Comparison of ENCODE assay signal across 1 cellular context in the genomic region with DNA sequence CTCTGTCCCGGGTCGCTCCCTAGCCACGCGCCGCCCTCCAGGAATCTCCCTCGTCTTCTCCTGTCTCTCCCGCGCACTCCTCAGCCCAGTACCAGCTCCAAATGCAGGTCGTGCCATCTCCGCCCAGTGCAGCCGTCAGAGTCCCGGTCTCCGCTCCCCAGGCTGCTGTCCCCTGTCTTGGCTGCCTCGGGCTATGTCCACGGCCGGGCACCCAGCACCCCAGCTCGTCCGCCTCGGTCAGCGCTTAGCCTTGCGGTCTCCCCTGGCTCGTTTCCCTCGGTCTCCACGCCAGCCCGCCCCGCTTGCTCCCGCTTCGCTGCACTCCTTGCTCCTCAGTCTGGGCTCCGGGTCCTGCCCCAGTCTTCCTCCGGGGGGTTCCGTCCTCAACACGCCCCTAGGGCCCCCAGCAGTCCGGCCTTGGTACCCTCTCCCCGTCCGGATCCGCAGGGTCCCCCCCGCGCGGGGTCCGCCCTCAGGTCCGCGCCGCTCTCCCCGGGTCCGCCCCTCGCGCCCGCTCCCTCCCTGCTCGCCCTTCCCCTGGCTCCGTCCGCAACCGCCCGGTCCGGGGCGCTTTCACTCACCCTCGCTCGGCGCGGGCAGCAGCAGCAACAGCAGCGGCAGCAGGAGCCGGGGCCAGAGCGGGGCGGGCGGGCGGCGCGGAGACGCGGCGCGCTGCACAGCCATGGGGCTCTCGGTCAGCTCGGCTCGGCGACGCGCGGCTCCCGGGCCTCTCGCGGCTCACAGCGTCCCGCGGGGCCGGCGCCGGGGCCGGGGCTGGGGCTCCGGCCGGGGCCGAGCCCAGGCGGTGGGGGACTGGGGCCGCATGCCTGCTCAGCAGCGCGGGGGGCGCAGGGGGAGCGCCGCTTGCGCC.
A peak's percentile ranks its signal among the peaks of the same experiment; 100 is the strongest.
TF ChIP-seq lines count a peak whose summit lies in the region.

No MANE protein-coding gene starts in this region.

TF ChIP-seq in HEK293, 187 proteins besides CTCF, POLR2A, EP300 and RAD21 (continued from another document and continues in another):
- peak; percentile 62 for TF ChIP-seq SP3 (tag by site-specific recombination; IDR thresholded peaks at IDR 0.05)
- no peak for TF ChIP-seq ZNF433 (tag by site-specific recombination; IDR thresholded peaks at IDR 0.05; ENCODE audit: low read depth)
- no peak for TF ChIP-seq SCRT1 (tag by site-specific recombination; IDR thresholded peaks at IDR 0.05; ENCODE audit: borderline replicate concordance)
- TF ChIP-seq, protein P1, sequence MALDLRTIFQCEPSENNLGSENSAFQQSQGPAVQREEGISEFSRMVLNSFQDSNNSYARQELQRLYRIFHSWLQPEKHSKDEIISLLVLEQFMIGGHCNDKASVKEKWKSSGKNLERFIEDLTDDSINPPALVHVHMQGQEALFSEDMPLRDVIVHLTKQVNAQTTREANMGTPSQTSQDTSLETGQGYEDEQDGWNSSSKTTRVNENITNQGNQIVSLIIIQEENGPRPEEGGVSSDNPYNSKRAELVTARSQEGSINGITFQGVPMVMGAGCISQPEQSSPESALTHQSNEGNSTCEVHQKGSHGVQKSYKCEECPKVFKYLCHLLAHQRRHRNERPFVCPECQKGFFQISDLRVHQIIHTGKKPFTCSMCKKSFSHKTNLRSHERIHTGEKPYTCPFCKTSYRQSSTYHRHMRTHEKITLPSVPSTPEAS (tag by site-specific recombination; IDR thresholded peaks at IDR 0.05): no peak
- TF ChIP-seq ZFHX2 (tag by site-specific recombination; conservative IDR thresholded peaks at IDR 0.05): 0 out of 2 replicates have a peak, but pooled peaks have one; percentile 19
- TF ChIP-seq, protein P2, sequence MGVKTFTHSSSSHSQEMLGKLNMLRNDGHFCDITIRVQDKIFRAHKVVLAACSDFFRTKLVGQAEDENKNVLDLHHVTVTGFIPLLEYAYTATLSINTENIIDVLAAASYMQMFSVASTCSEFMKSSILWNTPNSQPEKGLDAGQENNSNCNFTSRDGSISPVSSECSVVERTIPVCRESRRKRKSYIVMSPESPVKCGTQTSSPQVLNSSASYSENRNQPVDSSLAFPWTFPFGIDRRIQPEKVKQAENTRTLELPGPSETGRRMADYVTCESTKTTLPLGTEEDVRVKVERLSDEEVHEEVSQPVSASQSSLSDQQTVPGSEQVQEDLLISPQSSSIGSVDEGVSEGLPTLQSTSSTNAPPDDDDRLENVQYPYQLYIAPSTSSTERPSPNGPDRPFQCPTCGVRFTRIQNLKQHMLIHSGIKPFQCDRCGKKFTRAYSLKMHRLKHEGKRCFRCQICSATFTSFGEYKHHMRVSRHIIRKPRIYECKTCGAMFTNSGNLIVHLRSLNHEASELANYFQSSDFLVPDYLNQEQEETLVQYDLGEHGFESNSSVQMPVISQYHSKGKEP (tag by site-specific recombination; IDR thresholded peaks at IDR 0.05): no peak
- TF ChIP-seq ZNF544 (tag by site-specific recombination; IDR thresholded peaks at IDR 0.05): no peak
- peak; percentile 74 for TF ChIP-seq GLIS1 (tag by site-specific recombination; IDR thresholded peaks at IDR 0.05)
- no peak for TF ChIP-seq ZNF521 (tag by site-specific recombination; IDR thresholded peaks at IDR 0.05)
- TF ChIP-seq, protein P3, sequence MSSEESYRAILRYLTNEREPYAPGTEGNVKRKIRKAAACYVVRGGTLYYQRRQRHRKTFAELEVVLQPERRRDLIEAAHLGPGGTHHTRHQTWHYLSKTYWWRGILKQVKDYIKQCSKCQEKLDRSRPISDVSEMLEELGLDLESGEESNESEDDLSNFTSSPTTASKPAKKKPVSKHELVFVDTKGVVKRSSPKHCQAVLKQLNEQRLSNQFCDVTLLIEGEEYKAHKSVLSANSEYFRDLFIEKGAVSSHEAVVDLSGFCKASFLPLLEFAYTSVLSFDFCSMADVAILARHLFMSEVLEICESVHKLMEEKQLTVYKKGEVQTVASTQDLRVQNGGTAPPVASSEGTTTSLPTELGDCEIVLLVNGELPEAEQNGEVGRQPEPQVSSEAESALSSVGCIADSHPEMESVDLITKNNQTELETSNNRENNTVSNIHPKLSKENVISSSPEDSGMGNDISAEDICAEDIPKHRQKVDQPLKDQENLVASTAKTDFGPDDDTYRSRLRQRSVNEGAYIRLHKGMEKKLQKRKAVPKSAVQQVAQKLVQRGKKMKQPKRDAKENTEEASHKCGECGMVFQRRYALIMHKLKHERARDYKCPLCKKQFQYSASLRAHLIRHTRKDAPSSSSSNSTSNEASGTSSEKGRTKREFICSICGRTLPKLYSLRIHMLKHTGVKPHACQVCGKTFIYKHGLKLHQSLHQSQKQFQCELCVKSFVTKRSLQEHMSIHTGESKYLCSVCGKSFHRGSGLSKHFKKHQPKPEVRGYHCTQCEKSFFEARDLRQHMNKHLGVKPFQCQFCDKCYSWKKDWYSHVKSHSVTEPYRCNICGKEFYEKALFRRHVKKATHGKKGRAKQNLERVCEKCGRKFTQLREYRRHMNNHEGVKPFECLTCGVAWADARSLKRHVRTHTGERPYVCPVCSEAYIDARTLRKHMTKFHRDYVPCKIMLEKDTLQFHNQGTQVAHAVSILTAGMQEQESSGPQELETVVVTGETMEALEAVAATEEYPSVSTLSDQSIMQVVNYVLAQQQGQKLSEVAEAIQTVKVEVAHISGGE (tag by site-specific recombination; conservative IDR thresholded peaks at IDR 0.05; ENCODE audit: low read depth): peak; percentile 84
- no peak for TF ChIP-seq ZNF416 (tag by site-specific recombination; IDR thresholded peaks at IDR 0.05)
- no peak for TF ChIP-seq ZNF350 (tag by site-specific recombination; IDR thresholded peaks at IDR 0.05)
- TF ChIP-seq ZBTB17 (tag by site-specific recombination; IDR thresholded peaks at IDR 0.05): peak; percentile 98
- TF ChIP-seq ZNF701 (tag by site-specific recombination; IDR thresholded peaks at IDR 0.05): no peak
- no peak for TF ChIP-seq YY1 (tag by site-specific recombination; IDR thresholded peaks at IDR 0.05)
- no peak; the same call in 1 of the 2 replicates for TF ChIP-seq ZNF768 (tag by site-specific recombination; IDR thresholded peaks at IDR 0.05)
- no peak for TF ChIP-seq FEZF1 (tag by site-specific recombination; IDR thresholded peaks at IDR 0.05)
- no peak for TF ChIP-seq TCF7L2 (IDR thresholded peaks at IDR 0.05; ENCODE audit: borderline replicate concordance, low read depth, low read length)
- no peak for TF ChIP-seq TRIM28 (IDR thresholded peaks at IDR 0.05; ENCODE audit: borderline replicate concordance, low read length)
- TF ChIP-seq ZNF248 (tag by site-specific recombination; IDR thresholded peaks at IDR 0.05): no peak
- no peak for TF ChIP-seq ZNF354C (tag by site-specific recombination; IDR thresholded peaks at IDR 0.05; ENCODE audit: borderline replicate concordance, low read depth)
- TF ChIP-seq ZNF175 (tag by site-specific recombination; IDR thresholded peaks at IDR 0.05): no peak
- peak; percentile 42; the same call in 1 of the 2 replicates for TF ChIP-seq ZNF366 (tag by site-specific recombination; conservative IDR thresholded peaks at IDR 0.05)
- no peak for TF ChIP-seq ZNF221 (tag by site-specific recombination; IDR thresholded peaks at IDR 0.05; ENCODE audit: borderline replicate concordance)
- TF ChIP-seq ZNF664 (tag by site-specific recombination; IDR thresholded peaks at IDR 0.05): no peak
- TF ChIP-seq ZNF585B (tag by site-specific recombination; IDR thresholded peaks at IDR 0.05): no peak
- no peak for TF ChIP-seq ZNF791 (tag by site-specific recombination; IDR thresholded peaks at IDR 0.05)
- TF ChIP-seq, protein P4, sequence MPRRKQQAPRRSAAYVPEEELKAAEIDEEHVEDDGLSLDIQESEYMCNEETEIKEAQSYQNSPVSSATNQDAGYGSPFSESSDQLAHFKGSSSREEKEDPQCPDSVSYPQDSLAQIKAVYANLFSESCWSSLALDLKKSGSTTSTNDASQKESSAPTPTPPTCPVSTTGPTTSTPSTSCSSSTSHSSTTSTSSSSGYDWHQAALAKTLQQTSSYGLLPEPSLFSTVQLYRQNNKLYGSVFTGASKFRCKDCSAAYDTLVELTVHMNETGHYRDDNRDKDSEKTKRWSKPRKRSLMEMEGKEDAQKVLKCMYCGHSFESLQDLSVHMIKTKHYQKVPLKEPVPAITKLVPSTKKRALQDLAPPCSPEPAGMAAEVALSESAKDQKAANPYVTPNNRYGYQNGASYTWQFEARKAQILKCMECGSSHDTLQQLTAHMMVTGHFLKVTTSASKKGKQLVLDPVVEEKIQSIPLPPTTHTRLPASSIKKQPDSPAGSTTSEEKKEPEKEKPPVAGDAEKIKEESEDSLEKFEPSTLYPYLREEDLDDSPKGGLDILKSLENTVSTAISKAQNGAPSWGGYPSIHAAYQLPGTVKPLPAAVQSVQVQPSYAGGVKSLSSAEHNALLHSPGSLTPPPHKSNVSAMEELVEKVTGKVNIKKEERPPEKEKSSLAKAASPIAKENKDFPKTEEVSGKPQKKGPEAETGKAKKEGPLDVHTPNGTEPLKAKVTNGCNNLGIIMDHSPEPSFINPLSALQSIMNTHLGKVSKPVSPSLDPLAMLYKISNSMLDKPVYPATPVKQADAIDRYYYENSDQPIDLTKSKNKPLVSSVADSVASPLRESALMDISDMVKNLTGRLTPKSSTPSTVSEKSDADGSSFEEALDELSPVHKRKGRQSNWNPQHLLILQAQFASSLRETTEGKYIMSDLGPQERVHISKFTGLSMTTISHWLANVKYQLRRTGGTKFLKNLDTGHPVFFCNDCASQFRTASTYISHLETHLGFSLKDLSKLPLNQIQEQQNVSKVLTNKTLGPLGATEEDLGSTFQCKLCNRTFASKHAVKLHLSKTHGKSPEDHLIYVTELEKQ (tag by site-specific recombination; IDR thresholded peaks at IDR 0.05; ENCODE audit: borderline replicate concordance): no peak
- TF ChIP-seq, protein P5, sequence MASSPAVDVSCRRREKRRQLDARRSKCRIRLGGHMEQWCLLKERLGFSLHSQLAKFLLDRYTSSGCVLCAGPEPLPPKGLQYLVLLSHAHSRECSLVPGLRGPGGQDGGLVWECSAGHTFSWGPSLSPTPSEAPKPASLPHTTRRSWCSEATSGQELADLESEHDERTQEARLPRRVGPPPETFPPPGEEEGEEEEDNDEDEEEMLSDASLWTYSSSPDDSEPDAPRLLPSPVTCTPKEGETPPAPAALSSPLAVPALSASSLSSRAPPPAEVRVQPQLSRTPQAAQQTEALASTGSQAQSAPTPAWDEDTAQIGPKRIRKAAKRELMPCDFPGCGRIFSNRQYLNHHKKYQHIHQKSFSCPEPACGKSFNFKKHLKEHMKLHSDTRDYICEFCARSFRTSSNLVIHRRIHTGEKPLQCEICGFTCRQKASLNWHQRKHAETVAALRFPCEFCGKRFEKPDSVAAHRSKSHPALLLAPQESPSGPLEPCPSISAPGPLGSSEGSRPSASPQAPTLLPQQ (tag by site-specific recombination; IDR thresholded peaks at IDR 0.05): 0 out of 2 replicates have a peak, but pooled peaks have one; percentile 27
- TF ChIP-seq ZFP41 (tag by site-specific recombination; IDR thresholded peaks at IDR 0.05; ENCODE audit: borderline replicate concordance): no peak
- TF ChIP-seq RBAK (tag by site-specific recombination; IDR thresholded peaks at IDR 0.05): no peak
- TF ChIP-seq ZBTB1 (tag by site-specific recombination; IDR thresholded peaks at IDR 0.05): 0 out of 2 replicates have a peak, but pooled peaks have one; percentile 36
- no peak for TF ChIP-seq EGR2 (tag by site-specific recombination; IDR thresholded peaks at IDR 0.05; ENCODE audit: low read depth)
- no peak for TF ChIP-seq ZNF707 (tag by site-specific recombination; IDR thresholded peaks at IDR 0.05)
- TF ChIP-seq, protein P6, sequence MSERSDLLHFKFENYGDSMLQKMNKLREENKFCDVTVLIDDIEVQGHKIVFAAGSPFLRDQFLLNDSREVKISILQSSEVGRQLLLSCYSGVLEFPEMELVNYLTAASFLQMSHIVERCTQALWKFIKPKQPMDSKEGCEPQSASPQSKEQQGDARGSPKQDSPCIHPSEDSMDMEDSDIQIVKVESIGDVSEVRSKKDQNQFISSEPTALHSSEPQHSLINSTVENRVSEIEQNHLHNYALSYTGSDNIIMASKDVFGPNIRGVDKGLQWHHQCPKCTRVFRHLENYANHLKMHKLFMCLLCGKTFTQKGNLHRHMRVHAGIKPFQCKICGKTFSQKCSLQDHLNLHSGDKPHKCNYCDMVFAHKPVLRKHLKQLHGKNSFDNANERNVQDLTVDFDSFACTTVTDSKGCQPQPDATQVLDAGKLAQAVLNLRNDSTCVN (tag by site-specific recombination; optimal IDR thresholded peaks at IDR 0.05): peak; percentile 97
- TF ChIP-seq ZNF211 (tag by site-specific recombination; IDR thresholded peaks at IDR 0.05; ENCODE audit: low read depth): no peak
- TF ChIP-seq ZNF658 (tag by site-specific recombination; IDR thresholded peaks at IDR 0.05): no peak
- TF ChIP-seq, protein P7, sequence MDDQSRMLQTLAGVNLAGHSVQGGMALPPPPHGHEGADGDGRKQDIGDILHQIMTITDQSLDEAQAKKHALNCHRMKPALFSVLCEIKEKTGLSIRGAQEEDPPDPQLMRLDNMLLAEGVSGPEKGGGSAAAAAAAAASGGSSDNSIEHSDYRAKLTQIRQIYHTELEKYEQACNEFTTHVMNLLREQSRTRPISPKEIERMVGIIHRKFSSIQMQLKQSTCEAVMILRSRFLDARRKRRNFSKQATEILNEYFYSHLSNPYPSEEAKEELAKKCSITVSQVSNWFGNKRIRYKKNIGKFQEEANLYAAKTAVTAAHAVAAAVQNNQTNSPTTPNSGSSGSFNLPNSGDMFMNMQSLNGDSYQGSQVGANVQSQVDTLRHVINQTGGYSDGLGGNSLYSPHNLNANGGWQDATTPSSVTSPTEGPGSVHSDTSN (CRISPR knock-in tag; IDR thresholded peaks at IDR 0.05): no peak; the same call in 1 of the 2 replicates
- TF ChIP-seq ZNF560 (tag by site-specific recombination; IDR thresholded peaks at IDR 0.05; ENCODE audit: borderline replicate concordance): no peak
- 0 out of 2 replicates have a peak, but pooled peaks have one; percentile 15 for TF ChIP-seq ZNF24 (tag by site-specific recombination; IDR thresholded peaks at IDR 0.05)
- TF ChIP-seq, protein P8, sequence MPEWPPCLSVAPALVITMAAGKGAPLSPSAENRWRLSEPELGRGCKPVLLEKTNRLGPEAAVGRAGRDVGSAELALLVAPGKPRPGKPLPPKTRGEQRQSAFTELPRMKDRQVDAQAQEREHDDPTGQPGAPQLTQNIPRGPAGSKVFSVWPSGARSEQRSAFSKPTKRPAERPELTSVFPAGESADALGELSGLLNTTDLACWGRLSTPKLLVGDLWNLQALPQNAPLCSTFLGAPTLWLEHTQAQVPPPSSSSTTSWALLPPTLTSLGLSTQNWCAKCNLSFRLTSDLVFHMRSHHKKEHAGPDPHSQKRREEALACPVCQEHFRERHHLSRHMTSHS (tag by site-specific recombination; IDR thresholded peaks at IDR 0.05): no peak
- peak; percentile 46; the same call in 1 of the 2 replicates for TF ChIP-seq WT1 (tag by site-specific recombination; IDR thresholded peaks at IDR 0.05)
- 0 out of 2 replicates have a peak, but pooled peaks have one; percentile 70 for TF ChIP-seq ZXDB (tag by site-specific recombination; IDR thresholded peaks at IDR 0.05)
- TF ChIP-seq ZNF16 (tag by site-specific recombination; IDR thresholded peaks at IDR 0.05; ENCODE audit: low read depth): 0 out of 2 replicates have a peak, but pooled peaks have one; percentile 9
- TF ChIP-seq ZNF112 (tag by site-specific recombination; IDR thresholded peaks at IDR 0.05): no peak
- TF ChIP-seq, protein P9, sequence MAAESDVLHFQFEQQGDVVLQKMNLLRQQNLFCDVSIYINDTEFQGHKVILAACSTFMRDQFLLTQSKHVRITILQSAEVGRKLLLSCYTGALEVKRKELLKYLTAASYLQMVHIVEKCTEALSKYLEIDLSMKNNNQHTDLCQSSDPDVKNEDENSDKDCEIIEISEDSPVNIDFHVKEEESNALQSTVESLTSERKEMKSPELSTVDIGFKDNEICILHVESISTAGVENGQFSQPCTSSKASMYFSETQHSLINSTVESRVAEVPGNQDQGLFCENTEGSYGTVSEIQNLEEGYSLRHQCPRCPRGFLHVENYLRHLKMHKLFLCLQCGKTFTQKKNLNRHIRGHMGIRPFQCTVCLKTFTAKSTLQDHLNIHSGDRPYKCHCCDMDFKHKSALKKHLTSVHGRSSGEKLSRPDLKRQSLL (tag by site-specific recombination; IDR thresholded peaks at IDR 0.05): no peak; the same call in 1 of the 2 replicates
